8 cellular contexts compared by ENCODE assay signal in the genomic region with DNA sequence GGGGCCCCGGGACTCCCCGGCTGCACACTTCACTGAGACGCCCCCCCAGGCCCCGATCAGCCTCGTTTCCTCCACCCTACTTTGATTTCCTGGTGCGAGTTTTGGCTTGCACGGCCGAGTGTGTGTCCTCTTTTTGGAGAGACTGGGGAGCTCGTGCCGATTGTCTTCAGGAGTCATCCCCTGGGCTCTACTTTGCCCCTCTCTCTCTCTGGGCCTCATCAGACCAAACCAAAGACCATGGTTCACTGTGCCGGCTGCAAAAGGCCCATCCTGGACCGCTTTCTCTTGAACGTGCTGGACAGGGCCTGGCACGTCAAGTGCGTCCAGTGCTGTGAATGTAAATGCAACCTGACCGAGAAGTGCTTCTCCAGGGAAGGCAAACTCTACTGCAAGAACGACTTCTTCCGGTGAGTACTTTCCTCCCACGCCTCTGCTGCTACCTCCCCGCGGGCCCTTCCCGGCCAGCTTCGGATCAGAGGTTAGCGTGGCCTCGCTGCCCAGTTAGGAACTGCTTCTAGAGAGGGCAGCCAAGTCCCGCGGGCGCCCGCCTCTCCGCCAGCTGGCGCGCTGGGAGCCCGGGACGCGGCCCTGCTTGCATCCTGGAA. TPM values are rescaled to one million over a fixed set of nuclear protein-coding genes. Genes with fewer than 3 reads are reported as not detected.
DNase-seq lines count a peak whose midpoint lies in the region; ATAC-seq, FAIRE-seq and TF ChIP-seq lines count a peak whose summit lies in the region.

No MANE protein-coding gene starts in this region.

- H3K9me3 ChIP-seq in left ventricle myocardium inferior (replicated peaks) (no peaks in the 10 kb centered on the region), right atrium auricular region (no peaks in the 10 kb centered on the region), iPS-20b (ENCODE audit: insufficient read depth, low read depth, low read length) (peaks cover 4% of the 10 kb centered on the region; the same call in 1 of the 2 replicates), small intestine (ENCODE audit: control insufficient read depth, low read depth) (no peaks in the 10 kb centered on the region)

- H3K27me3 ChIP-seq in left ventricle myocardium inferior (ENCODE audit: low read depth) (peaks cover 100% of the 10 kb centered on the region), right atrium auricular region (peaks cover 80 to 99% of the 10 kb centered on the region in 2 donors), iPS-20b (ENCODE audit: insufficient read depth, low read length) (peaks cover 100% of the 10 kb centered on the region), small intestine (ENCODE audit: control insufficient read depth in 2 of 2, insufficient read depth in 2 of 2, low read length in 2 of 2) (peaks cover 20 to 89% of the 10 kb centered on the region in 2 donors)

- 1 to 3% (median 1%) methylated on average over 35 of the region's 35 CpGs for WGBS in small intestine, 3 donors

- intact Hi-C loops in left ventricle myocardium inferior (cut with micrococcal nuclease), result no loop called here

- DNase-seq in left ventricle myocardium inferior, result no peak
- no peak for DNase-seq in right atrium auricular region (ENCODE audit: low spot score)
- peak; percentile 64 for DNase-seq in activated CD8-positive, alpha-beta memory T cell treated with anti-CD3 and anti-CD28 coated beads, Interleukin-2, amount 50 U/mL, for 48 hours
- DNase-seq in small intestine, result no peak
- no peak for DNase-seq in ecto neural progenitor cell (ENCODE audit: low spot score)
- DNase-seq in RWPE1 (ENCODE audit: low spot score), result no peak

- H3K36me3 ChIP-seq in left ventricle myocardium inferior, result no peaks in the 10 kb centered on the region
- no peaks in the 10 kb centered on the region for H3K36me3 ChIP-seq in right atrium auricular region
- no peaks in the 10 kb centered on the region for H3K36me3 ChIP-seq in iPS-20b (ENCODE audit: insufficient read depth, low read depth, low read length)
- H3K36me3 ChIP-seq in small intestine (ENCODE audit: control insufficient read depth in 2 of 2, insufficient read depth in 2 of 2, low read length in 2 of 2), result no peaks in the 10 kb centered on the region

- H3K4me1 ChIP-seq in left ventricle myocardium inferior (peaks cover 81% of the 10 kb centered on the region), right atrium auricular region (peaks cover 0 to 78% of the 10 kb centered on the region in 2 donors), iPS-20b (ENCODE audit: insufficient read depth, low read length) (peaks cover 25% of the 10 kb centered on the region; the same call in 1 of the 2 replicates), small intestine (ENCODE audit: control insufficient read depth in 2 of 2, insufficient read depth in 1 of 2, low read depth in 1 of 2, low read length in 1 of 2) (peaks cover 3 to 11% of the 10 kb centered on the region in 2 donors)

- ATAC-seq in HG02798 (IDR thresholded peaks at IDR 0.05; ENCODE audit: poor library complexity, unreplicated experiment), result no peak

- peak overlapping the region; percentile 55 for H3K4me3 ChIP-seq in left ventricle myocardium inferior
- H3K4me3 ChIP-seq in right atrium auricular region, result peak overlapping the region in 1 of 2 donors; percentile 28
- H3K4me3 ChIP-seq in iPS-20b (ENCODE audit: low read length), result peak overlapping the region; percentile 77
- H3K4me3 ChIP-seq in small intestine (ENCODE audit: low read depth in 1 of 2, low read length in 2 of 2), result peak overlapping the region in 1 of 2 donors; percentile 6

- POLR2A ChIA-PET in RWPE1 (lab: Yijun Ruan, JAX; ENCODE audit: low non-redundant PET), result no interaction called here

- TF ChIP-seq CTCF in left ventricle myocardium inferior (IDR thresholded peaks at IDR 0.05; ENCODE audit: borderline replicate concordance) (no peak), right atrium auricular region (IDR thresholded peaks at IDR 0.05) (no peak), RWPE1 (conservative IDR thresholded peaks at IDR 0.05; ENCODE audit: low read depth) (no peak)

- FAIRE-seq in small intestine (lab: Jason Lieb, UNC), result no peak

- CTCF ChIA-PET in RWPE1 (lab: Yijun Ruan, JAX), result interaction anchor here (0.6 to 0.7 kb wide), 2 partner anchors 10 to 313 kb away, joined by 3 to 7 read pairs; no protein-coding TSS in a partner anchor

- H3K9ac ChIP-seq in iPS-20b (ENCODE audit: low read depth, low read length), result no peak overlapping the region

- H3K27ac ChIP-seq in left ventricle myocardium inferior (replicated peaks) (no peak overlapping the region), right atrium auricular region (no peak overlapping the region), iPS-20b (ENCODE audit: low read length) (no peak overlapping the region), small intestine (ENCODE audit: low read depth in 1 of 2, low read length in 1 of 2) (no peak overlapping the region), RWPE1 (no peak overlapping the region)

RNA-seq across cellular contexts. Expression of a gene that starts 0.8 kb away (rescaled TPM):
- not detected for total RNA-seq in left ventricle myocardium inferior
- not detected for total RNA-seq in right atrium auricular region
- not detected for polyA plus RNA-seq in small intestine

RNA-seq across cellular contexts. Expression of a gene that starts 10.7 kb away (rescaled TPM):
- total RNA-seq in left ventricle myocardium inferior (24.2 TPM), right atrium auricular region (10 to 100 TPM; 17.8 to 23.2 TPM)
- 10 to 100 TPM; 33.2 to 50.5 (median 34.4) TPM for polyA plus RNA-seq in small intestine
